In the genomic region with DNA sequence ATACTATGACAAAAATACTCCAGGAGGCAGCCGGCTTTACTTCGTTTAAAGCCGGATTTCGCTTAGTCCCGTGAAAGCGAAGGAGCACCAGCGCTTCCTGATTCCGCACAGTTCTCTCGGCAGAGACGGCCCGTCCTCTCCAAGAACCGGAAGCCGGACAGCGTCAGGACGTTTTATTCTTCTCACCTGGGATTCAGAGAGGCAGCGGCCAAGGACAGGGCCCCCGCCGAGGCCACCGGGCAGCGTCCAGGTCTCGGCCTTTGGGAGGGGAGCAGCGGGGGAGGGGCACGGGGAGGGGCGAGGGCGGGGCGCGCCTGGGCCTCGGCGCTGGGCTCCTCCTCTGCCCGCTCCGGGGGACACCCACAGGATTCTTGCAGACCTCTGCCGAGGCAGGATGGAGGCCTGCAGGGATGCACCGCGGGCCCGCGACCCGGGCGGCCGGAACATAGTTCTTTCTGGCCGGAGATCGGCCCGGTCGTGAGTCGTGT, we compare ENCODE assay signal across 8 cellular contexts. TPM values are rescaled to one million over a fixed set of nuclear protein-coding genes. Genes with fewer than 3 reads are reported as not detected.
DNase-seq lines count a peak whose midpoint lies in the region; ATAC-seq and TF ChIP-seq lines count a peak whose summit lies in the region.

No MANE protein-coding gene starts in this region.

- H3K9me3 Mint-ChIP-seq in CD4-positive, alpha-beta memory T cell, result no peaks in the 10 kb centered on the region
- no peaks in the 10 kb centered on the region for H3K9me3 Mint-ChIP-seq in activated T-helper 17 cell treated with anti-CD3 and anti-CD28 coated beads, Interleukin-2, amount 50 U/mL, for 72 hours
- no peaks in the 10 kb centered on the region for H3K9me3 Mint-ChIP-seq in naive B cell

- CTCF ChIA-PET in CD4-positive, alpha-beta memory T cell (lab: Charles Lee; ENCODE audit: partially characterized antibody), result interaction anchor here (1.7 to 9.3 kb wide), 2 partner anchors 21 to 28 kb away, joined by 8 to 90 read pairs; no protein-coding TSS in a partner anchor

- H3K4me1 Mint-ChIP-seq in CD4-positive, alpha-beta memory T cell, result peaks cover 29 to 68% (median 49%) of the 10 kb centered on the region in 4 donors
- H3K4me1 Mint-ChIP-seq in activated T-helper 17 cell treated with anti-CD3 and anti-CD28 coated beads, Interleukin-2, amount 50 U/mL, for 72 hours, result peaks cover 27% of the 10 kb centered on the region
- peaks cover 37 to 68% (median 61%) of the 10 kb centered on the region in 3 donors for H3K4me1 Mint-ChIP-seq in naive B cell

- no peaks in the 10 kb centered on the region for H3K36me3 ChIP-seq in CD4-positive, alpha-beta memory T cell (ENCODE audit: insufficient read depth, low read length)
- no peaks in the 10 kb centered on the region for H3K36me3 ChIP-seq in urinary bladder (ENCODE audit: insufficient read depth)

- H3K4me3 Mint-ChIP-seq in CD4-positive, alpha-beta memory T cell, result peak overlapping the region; percentile 92 to 97 (median 96)
- H3K4me3 Mint-ChIP-seq in activated T-helper 17 cell treated with anti-CD3 and anti-CD28 coated beads, Interleukin-2, amount 50 U/mL, for 72 hours, result peak overlapping the region; percentile 73
- peak overlapping the region; percentile 86 to 98 (median 93) for H3K4me3 Mint-ChIP-seq in naive B cell

- H3K36me3 Mint-ChIP-seq in CD4-positive, alpha-beta memory T cell, result peaks cover 0 to 20% of the 10 kb centered on the region in 2 donors
- H3K36me3 Mint-ChIP-seq in activated T-helper 17 cell treated with anti-CD3 and anti-CD28 coated beads, Interleukin-2, amount 50 U/mL, for 72 hours (ENCODE audit: low read depth), result peaks cover 37% of the 10 kb centered on the region
- no peaks in the 10 kb centered on the region for H3K36me3 Mint-ChIP-seq in naive B cell

- 1% methylated on average over 44 of the region's 44 CpGs for WGBS in urinary bladder

- intact Hi-C loops in CD4-positive, alpha-beta memory T cell (cut with micrococcal nuclease), result loop anchor here (5.0 kb wide), 1 partner anchor 67 kb away; a partner anchor contains a TSS

- no peaks in the 10 kb centered on the region for H3K27me3 Mint-ChIP-seq in CD4-positive, alpha-beta memory T cell
- no peaks in the 10 kb centered on the region for H3K27me3 Mint-ChIP-seq in activated T-helper 17 cell treated with anti-CD3 and anti-CD28 coated beads, Interleukin-2, amount 50 U/mL, for 72 hours
- no peaks in the 10 kb centered on the region for H3K27me3 Mint-ChIP-seq in naive B cell

- H3K27ac Mint-ChIP-seq in CD4-positive, alpha-beta memory T cell, result peak overlapping the region; percentile 80 to 97 (median 94)
- peak overlapping the region; percentile 74 for H3K27ac Mint-ChIP-seq in activated T-helper 17 cell treated with anti-CD3 and anti-CD28 coated beads, Interleukin-2, amount 50 U/mL, for 72 hours
- H3K27ac Mint-ChIP-seq in naive B cell, result peak overlapping the region in 5 of 6 donors; percentile 94 to 96 (median 95)

- TF ChIP-seq CTCF in fibroblast of mammary gland (conservative IDR thresholded peaks at IDR 0.05; ENCODE audit: control insufficient read depth, insufficient read depth, low read depth, low read length), result no peak

- peak overlapping the region; percentile 64 for H3K27ac ChIP-seq in CD4-positive, alpha-beta memory T cell (ENCODE audit: low read depth, low read length)
- peak overlapping the region; percentile 78 for H3K27ac ChIP-seq in urinary bladder (ENCODE audit: low read depth)

- ATAC-seq in activated T-helper 17 cell treated with anti-CD3 and anti-CD28 coated beads, Interleukin-2, amount 50 U/mL, for 72 hours (replicated peaks), result peak; percentile 67
- ATAC-seq in naive B cell (ENCODE audit: low read depth in 2 of 2) (peak; percentile 11 to 28), HG02763 (IDR thresholded peaks at IDR 0.05; ENCODE audit: unreplicated experiment) (no peak), GM18520 (IDR thresholded peaks at IDR 0.05; ENCODE audit: unreplicated experiment) (no peak)

- no peaks in the 10 kb centered on the region for H3K27me3 ChIP-seq in CD4-positive, alpha-beta memory T cell (ENCODE audit: insufficient read depth, low read length)

- peak overlapping the region; percentile 64 to 88 for H3K4me3 ChIP-seq in CD4-positive, alpha-beta memory T cell (ENCODE audit: low read length in 2 of 2)
- H3K4me3 ChIP-seq in fibroblast of mammary gland (ENCODE audit: control insufficient read depth, low read depth, low read length), result peak overlapping the region; percentile 49
- H3K4me3 ChIP-seq in urinary bladder (ENCODE audit: low read depth, low read length), result peak overlapping the region; percentile 62

- DNase-seq in CD4-positive, alpha-beta memory T cell, result peak; percentile 36 to 69 (median 40)
- peak; percentile 63 for DNase-seq in NCI-H2227 (lab: John Stamatoyannopoulos, UW; ENCODE audit: unreplicated experiment)
- peak; percentile 56 for DNase-seq in fibroblast of mammary gland (ENCODE audit: low read depth)
- peak; percentile 43 for DNase-seq in naive B cell

- peaks cover 66% of the 10 kb centered on the region for H3K4me1 ChIP-seq in CD4-positive, alpha-beta memory T cell (ENCODE audit: insufficient read depth, low read length)
- H3K4me1 ChIP-seq in urinary bladder (ENCODE audit: insufficient read depth), result peaks cover 1% of the 10 kb centered on the region

- POLR2A ChIA-PET in CD4-positive, alpha-beta memory T cell (lab: Charles Lee; ENCODE audit: partially characterized antibody), result interaction anchor here (1.2 to 6.8 kb wide), 5 partner anchors 8 to 28 kb away, joined by 3 to 126 read pairs (median 24); a partner anchor contains a TSS

- H3K9me3 ChIP-seq in CD4-positive, alpha-beta memory T cell (ENCODE audit: control insufficient read depth in 1 of 2, low read length in 2 of 2), result no peaks in the 10 kb centered on the region

RNA-seq across cellular contexts. Expression of a gene that starts 2.8 kb away (rescaled TPM):
- 100 to 1,000 TPM; 127 to 129 TPM for total RNA-seq in CD4-positive, alpha-beta memory T cell
- 10 to 100 TPM; 24.7 to 39.7 TPM for polyA plus RNA-seq in CD4-positive, alpha-beta memory T cell
- total RNA-seq in activated T-helper 17 cell treated with anti-CD3 and anti-CD28 coated beads, Interleukin-2, amount 50 U/mL, for 72 hours, result 10 to 100 TPM; 51.4 to 51.5 TPM
- polyA plus RNA-seq in naive B cell (ENCODE audit: low read depth in 6 of 6) (10 to 100 TPM; 24.3 to 39.9 (median 28.3) TPM), urinary bladder (44.1 TPM)
- 50.1 TPM for total RNA-seq in urinary bladder

RNA-seq across cellular contexts. Expression of a gene that starts 8.9 kb away (rescaled TPM):
- 10 to 100 TPM; 44.4 to 47.8 TPM for total RNA-seq in CD4-positive, alpha-beta memory T cell
- 10 to 100 TPM; 11.2 to 19.1 TPM for polyA plus RNA-seq in CD4-positive, alpha-beta memory T cell
- total RNA-seq in activated T-helper 17 cell treated with anti-CD3 and anti-CD28 coated beads, Interleukin-2, amount 50 U/mL, for 72 hours, result 10 to 100 TPM; 32.7 to 34.6 TPM
- polyA plus RNA-seq in naive B cell (ENCODE audit: low read depth in 6 of 6) (10 to 100 TPM; 15.7 to 19.7 (median 17.8) TPM), urinary bladder (21.4 TPM)
- 32.0 TPM for total RNA-seq in urinary bladder

RNA-seq across cellular contexts. Expression of a gene that starts 23.4 kb away (rescaled TPM):
- 1 to 10 TPM; 2.1 to 2.4 TPM for total RNA-seq in CD4-positive, alpha-beta memory T cell
- under 1 TPM in 1 of 2 donors, not detected in 1; 0.13 TPM for polyA plus RNA-seq in CD4-positive, alpha-beta memory T cell
- total RNA-seq in activated T-helper 17 cell treated with anti-CD3 and anti-CD28 coated beads, Interleukin-2, amount 50 U/mL, for 72 hours, result 1 to 10 TPM; 5.2 to 7.0 TPM
- 1 to 10 TPM; 3.1 to 10.0 (median 5.1) TPM for polyA plus RNA-seq in naive B cell (ENCODE audit: low read depth in 6 of 6)
- total RNA-seq in urinary bladder, result 8.9 TPM
- polyA plus RNA-seq in urinary bladder, result 3.2 TPM

Comparison
In these comparisons a context has a peak if more than half of its experiments do, and no peak if none do; other contexts are left out.
1. ATAC-seq: peak in activated T-helper 17 cell treated with anti-CD3 and anti-CD28 coated beads, Interleukin-2, amount 50 U/mL, for 72 hours (single experiment) and naive B cell (2 of 2); none in HG02763 (single experiment) and GM18520 (single experiment).
2. Peak in every context shown above with its lines, with median percentiles within 50 percentile points of each other: DNase-seq, H3K4me3 ChIP-seq, H3K27ac Mint-ChIP-seq and H3K4me3 Mint-ChIP-seq.